1 cellular context compared by ENCODE assay signal in the genomic region with DNA sequence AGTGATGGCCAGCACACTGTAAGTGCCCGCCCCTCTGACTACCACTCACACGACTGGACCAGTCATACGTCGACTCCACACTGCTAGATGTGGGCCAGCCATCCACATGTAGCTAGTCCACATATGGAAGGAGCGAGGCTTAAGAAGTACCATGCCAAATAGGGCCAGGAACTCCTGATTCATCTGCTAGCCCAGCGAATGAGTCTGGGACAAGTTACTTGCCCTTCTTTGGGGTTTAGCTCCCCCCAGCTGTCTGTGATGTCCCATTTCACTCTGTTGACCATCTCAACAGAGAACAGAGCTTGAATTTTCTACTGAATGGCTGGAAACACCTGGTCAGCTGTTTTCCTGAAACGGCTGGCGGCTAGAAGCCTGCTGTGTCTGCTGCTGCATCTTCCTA.
TF ChIP-seq lines count a peak whose summit lies in the region.

No MANE protein-coding gene starts in this region.

TF ChIP-seq in HepG2, 621 proteins besides CTCF, POLR2A, EP300 and RAD21:
- TF ChIP-seq SMARCE1 (IDR thresholded peaks at IDR 0.05; ENCODE audit: borderline replicate concordance) (no peak), HDAC1 (CRISPR knock-in tag; IDR thresholded peaks at IDR 0.05) (peak; percentile 11), ZMYM3 (CRISPR knock-in tag; IDR thresholded peaks at IDR 0.05) (0 out of 2 replicates have a peak, but pooled peaks have one; percentile 40), NR2C2 (CRISPR knock-in tag; IDR thresholded peaks at IDR 0.05; ENCODE audit: borderline replicate concordance) (0 out of 2 replicates have a peak, but pooled peaks have one; percentile 21), MAFK (conservative IDR thresholded peaks at IDR 0.05 in 1 of 2, IDR thresholded peaks at IDR 0.05 in 1 of 2; ENCODE audit: low read length in 2 of 2) (peak in 1 of 2 experiments; percentile 29; a peak in 1 of 4 replicates)
- TF ChIP-seq, protein P1, sequence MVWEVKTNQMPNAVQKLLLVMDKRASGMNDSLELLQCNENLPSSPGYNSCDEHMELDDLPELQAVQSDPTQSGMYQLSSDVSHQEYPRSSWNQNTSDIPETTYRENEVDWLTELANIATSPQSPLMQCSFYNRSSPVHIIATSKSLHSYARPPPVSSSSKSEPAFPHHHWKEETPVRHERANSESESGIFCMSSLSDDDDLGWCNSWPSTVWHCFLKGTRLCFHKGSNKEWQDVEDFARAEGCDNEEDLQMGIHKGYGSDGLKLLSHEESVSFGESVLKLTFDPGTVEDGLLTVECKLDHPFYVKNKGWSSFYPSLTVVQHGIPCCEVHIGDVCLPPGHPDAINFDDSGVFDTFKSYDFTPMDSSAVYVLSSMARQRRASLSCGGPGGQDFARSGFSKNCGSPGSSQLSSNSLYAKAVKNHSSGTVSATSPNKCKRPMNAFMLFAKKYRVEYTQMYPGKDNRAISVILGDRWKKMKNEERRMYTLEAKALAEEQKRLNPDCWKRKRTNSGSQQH (CRISPR knock-in tag; IDR thresholded peaks at IDR 0.05; ENCODE audit: low read depth) = no peak
